1 cellular context compared by ENCODE assay signal in genomic region chr9:33415152-33416038, GRCh38.
TF ChIP-seq lines count a peak whose summit lies in the region.

No MANE protein-coding gene starts in this region.

TF ChIP-seq in HepG2, 621 proteins besides CTCF, POLR2A, EP300 and RAD21 (continued from another document and continues in another):
- TF ChIP-seq TP53 (CRISPR knock-in tag; conservative IDR thresholded peaks at IDR 0.05) (peak; percentile 90), ZNF740 (CRISPR knock-in tag; IDR thresholded peaks at IDR 0.05) (peak; percentile 37; the same call in 1 of the 2 replicates), SPEN (CRISPR knock-in tag; IDR thresholded peaks at IDR 0.05; ENCODE audit: low read depth) (peak; percentile 87), SMAD3 (CRISPR knock-in tag; IDR thresholded peaks at IDR 0.05) (peak; percentile 94), BCL3 (CRISPR knock-in tag; IDR thresholded peaks at IDR 0.05) (peak; percentile 63), RFX3 (CRISPR knock-in tag; IDR thresholded peaks at IDR 0.05) (no peak; the same call in 1 of the 2 replicates), ZMYM3 (CRISPR knock-in tag; IDR thresholded peaks at IDR 0.05) (peak; percentile 92), ZSCAN21 (CRISPR knock-in tag; IDR thresholded peaks at IDR 0.05; ENCODE audit: borderline replicate concordance) (peak; percentile 97), PRDM4 (CRISPR knock-in tag; IDR thresholded peaks at IDR 0.05; ENCODE audit: borderline replicate concordance) (no peak), FOXO1 (CRISPR knock-in tag; IDR thresholded peaks at IDR 0.05) (peak; percentile 95), NFE2L2 (IDR thresholded peaks at IDR 0.05; ENCODE audit: low read length) (no peak), DR1 (CRISPR knock-in tag; IDR thresholded peaks at IDR 0.05) (no peak), SRY (CRISPR knock-in tag; IDR thresholded peaks at IDR 0.05) (no peak), CERS6 (CRISPR knock-in tag; IDR thresholded peaks at IDR 0.05) (no peak), MAF1 (CRISPR knock-in tag; IDR thresholded peaks at IDR 0.05; ENCODE audit: borderline replicate concordance) (no peak; the same call in 1 of the 2 replicates), TSC22D2 (CRISPR knock-in tag; IDR thresholded peaks at IDR 0.05; ENCODE audit: borderline replicate concordance) (peak; percentile 89; the same call in 1 of the 2 replicates), ZBTB38 (CRISPR knock-in tag; IDR thresholded peaks at IDR 0.05) (peak; percentile 78), ZNF800 (CRISPR knock-in tag; IDR thresholded peaks at IDR 0.05) (peak; percentile 76; the same call in 1 of the 2 replicates), TOPORS (CRISPR knock-in tag; IDR thresholded peaks at IDR 0.05) (peak; percentile 43; the same call in 1 of the 2 replicates), ZNF317 (CRISPR knock-in tag; IDR thresholded peaks at IDR 0.05) (peak; percentile 74; the same call in 1 of the 2 replicates), PTBP1 (IDR thresholded peaks at IDR 0.05; ENCODE audit: low read depth, low read length, poor library complexity, severe bottlenecking) (no peak), FOXO4 (CRISPR knock-in tag; conservative IDR thresholded peaks at IDR 0.05) (no peak), SRF (IDR thresholded peaks at IDR 0.05; ENCODE audit: low read depth, low read length) (no peak), STAG1 (CRISPR knock-in tag; IDR thresholded peaks at IDR 0.05) (peak; percentile 63), HNF1A (IDR thresholded peaks at IDR 0.05; ENCODE audit: low read depth) (peak; percentile 87), HNF1A (CRISPR knock-in tag; IDR thresholded peaks at IDR 0.05; ENCODE audit: borderline replicate concordance) (peak; percentile 94), NPAS2 (CRISPR knock-in tag; IDR thresholded peaks at IDR 0.05; ENCODE audit: borderline replicate concordance) (no peak), SALL2 (CRISPR knock-in tag; IDR thresholded peaks at IDR 0.05) (peak; percentile 71; the same call in 1 of the 2 replicates), HNRNPLL (IDR thresholded peaks at IDR 0.05; ENCODE audit: low read depth, low read length, poor library complexity, severe bottlenecking) (peak; percentile 70), ZGPAT (CRISPR knock-in tag; IDR thresholded peaks at IDR 0.05) (peak; percentile 99), ARNTL (CRISPR knock-in tag; IDR thresholded peaks at IDR 0.05) (peak; percentile 96), AGO2 (optimal IDR thresholded peaks at IDR 0.05; ENCODE audit: low read depth, low read length) (no peak), UBTF (CRISPR knock-in tag; IDR thresholded peaks at IDR 0.05) (peak; percentile 70), AKNA (CRISPR knock-in tag; IDR thresholded peaks at IDR 0.05; ENCODE audit: borderline replicate concordance) (no peak)
